ENCODE assay signal across 8 cellular contexts in the genomic region with DNA sequence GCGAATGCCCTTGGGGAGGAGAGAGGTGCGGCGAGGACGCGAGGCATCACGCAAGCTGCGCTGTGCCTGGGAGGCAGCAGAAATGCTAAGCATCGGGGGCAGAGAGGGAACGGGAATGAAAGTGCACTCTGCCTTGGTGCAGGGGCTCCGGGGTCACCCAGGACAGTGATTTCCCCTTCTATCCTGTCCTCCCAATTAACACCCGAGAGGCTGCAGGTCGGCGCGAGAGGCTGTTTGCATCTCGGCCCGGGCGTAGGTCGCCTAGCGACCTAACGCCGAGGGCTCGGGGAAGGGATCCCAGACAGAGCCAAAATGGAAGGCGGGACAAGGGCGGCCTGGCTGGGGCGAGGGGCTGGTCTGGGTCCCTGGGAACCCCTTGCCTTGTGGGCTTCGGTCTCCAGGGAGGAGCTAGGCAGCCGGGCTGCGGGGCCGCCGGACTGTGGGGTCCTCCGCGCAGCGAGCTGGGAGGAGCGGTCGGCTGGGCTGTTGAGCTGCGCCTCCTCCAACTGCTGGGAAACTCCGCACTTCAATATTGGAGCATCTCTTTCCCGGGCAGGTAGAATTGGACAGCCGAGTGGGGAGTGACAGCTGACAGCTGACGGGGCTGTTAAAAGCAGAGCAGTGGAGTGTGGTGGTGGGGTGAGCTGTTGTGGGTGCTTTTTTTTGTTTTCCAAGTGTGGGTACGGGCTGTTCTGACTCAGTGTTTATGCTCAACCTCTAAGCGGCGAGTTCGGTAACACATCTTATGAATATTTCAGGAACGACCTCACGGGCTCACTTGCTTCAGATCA. TPM values are rescaled to one million over a fixed set of nuclear protein-coding genes. Genes with fewer than 3 reads are reported as not detected.
A peak's percentile ranks its signal among the peaks of the same experiment; 100 is the strongest.
DNase-seq lines count a peak whose midpoint lies in the region; ATAC-seq and TF ChIP-seq lines count a peak whose summit lies in the region.

No MANE protein-coding gene starts in this region.

- H3K27me3 ChIP-seq in esophagus squamous epithelium (peaks cover 9 to 87% (median 12%) of the 10 kb centered on the region in 4 donors), neuron (ENCODE audit: insufficient read depth, low read length) (peaks cover 16% of the 10 kb centered on the region)

- H3K4me1 Mint-ChIP-seq in activated CD4-positive, alpha-beta memory T cell treated with anti-CD3 and anti-CD28 coated beads for 36 hours (ENCODE audit: low read depth): peaks cover 26% of the 10 kb centered on the region

- no peak overlapping the region for H3K27ac ChIP-seq in esophagus squamous epithelium

- H3K4me3 ChIP-seq in esophagus squamous epithelium (peak overlapping the region; percentile 42 to 75 (median 54)), neuron (ENCODE audit: low read length) (peak overlapping the region; percentile 76)

- CTCF ChIA-PET in activated CD4-positive, alpha-beta memory T cell treated with anti-CD3 and anti-CD28 coated beads for 36 hours (lab: Charles Lee): interaction anchor here (0.6 to 3.1 kb wide), 8 partner anchors 15 to 208 kb away, joined by 3 to 11 read pairs (median 3); no protein-coding TSS in a partner anchor

- H3K9me3 ChIP-seq in esophagus squamous epithelium: no peaks in the 10 kb centered on the region
- H3K9me3 ChIP-seq in neuron (ENCODE audit: low read length): no peaks in the 10 kb centered on the region

- POLR2A ChIA-PET in activated CD4-positive, alpha-beta memory T cell treated with anti-CD3 and anti-CD28 coated beads for 36 hours (lab: Charles Lee): interaction anchor here (1.0 kb wide), 1 partner anchor 29 kb away, joined by 4 read pairs; no protein-coding TSS in a partner anchor

- H3K9me3 Mint-ChIP-seq in activated CD4-positive, alpha-beta memory T cell treated with anti-CD3 and anti-CD28 coated beads for 36 hours: no peaks in the 10 kb centered on the region

- H3K4me3 Mint-ChIP-seq in activated CD4-positive, alpha-beta memory T cell treated with anti-CD3 and anti-CD28 coated beads for 36 hours: peak overlapping the region; percentile 76

- 4 to 11% methylated on average over 9 to 21 of the region's 46 CpGs for WGBS in esophagus squamous epithelium, 2 donors

- H2AFZ ChIP-seq in neuron (ENCODE audit: low read depth, low read length): peak overlapping the region; percentile 79

- peak; percentile 4 for DNase-seq in activated gamma-delta T cell treated with Interleukin-2 at 50 U/mL for 16 hours
- no peak for DNase-seq in activated gamma-delta T cell (lab: John Stamatoyannopoulos, UW)
- peak; percentile 66 for DNase-seq in activated CD4-positive, alpha-beta memory T cell treated with anti-CD3 and anti-CD28 coated beads for 36 hours
- no peak for DNase-seq in esophagus squamous epithelium (lab: John Stamatoyannopoulos, UW)
- no peak for DNase-seq in NCI-H2227 treated with DMSO at 0.1 percent for 48 hours (lab: John Stamatoyannopoulos, UW)
- no peak for DNase-seq in NCI-H2196 treated with DMSO at 0.1 percent for 48 hours (lab: John Stamatoyannopoulos, UW; ENCODE audit: unreplicated experiment)

- peaks cover 17 to 31% (median 18%) of the 10 kb centered on the region in 3 donors for H3K4me1 ChIP-seq in esophagus squamous epithelium
- peaks cover 37% of the 10 kb centered on the region for H3K4me1 ChIP-seq in neuron (ENCODE audit: insufficient read depth, low read length)

- no peak overlapping the region for H3K27ac Mint-ChIP-seq in activated CD4-positive, alpha-beta memory T cell treated with anti-CD3 and anti-CD28 coated beads for 36 hours

- intact Hi-C loops in activated CD4-positive, alpha-beta memory T cell treated with anti-CD3 and anti-CD28 coated beads for 36 hours (cut with micrococcal nuclease): loop anchor here (1.0 kb wide), 3 partner anchors 26 to 194 kb away; partner anchors contain the start of gene ALKBH8
- intact Hi-C loops in esophagus squamous epithelium (cut with DNase I): no loop called here

- H3K36me3 Mint-ChIP-seq in activated CD4-positive, alpha-beta memory T cell treated with anti-CD3 and anti-CD28 coated beads for 36 hours: no peaks in the 10 kb centered on the region

- no peak for TF ChIP-seq POLR2A in esophagus squamous epithelium (IDR thresholded peaks at IDR 0.05)

- ATAC-seq in HG03342 (IDR thresholded peaks at IDR 0.05; ENCODE audit: unreplicated experiment): peak; percentile 41

- TF ChIP-seq CTCF in esophagus squamous epithelium (IDR thresholded peaks at IDR 0.05): no peak

- H3K36me3 ChIP-seq in esophagus squamous epithelium (no peaks in the 10 kb centered on the region), neuron (ENCODE audit: insufficient read depth, low read length) (no peaks in the 10 kb centered on the region)

- peaks cover 75% of the 10 kb centered on the region for H3K27me3 Mint-ChIP-seq in activated CD4-positive, alpha-beta memory T cell treated with anti-CD3 and anti-CD28 coated beads for 36 hours

RNA-seq across cellular contexts. Expression of gene ELMOD1, which starts 0.7 kb away (rescaled TPM):
- under 1 TPM in 1 of 2 experiments, not detected in 1; 0.12 TPM for total RNA-seq in activated CD4-positive, alpha-beta memory T cell treated with anti-CD3 and anti-CD28 coated beads for 36 hours
- total RNA-seq in esophagus squamous epithelium: not detected

RNA-seq across cellular contexts. Expression of gene ALKBH8, which starts 26.1 kb away (rescaled TPM):
- total RNA-seq in activated CD4-positive, alpha-beta memory T cell treated with anti-CD3 and anti-CD28 coated beads for 36 hours: 10 to 100 TPM in 1 of 2 experiments, 1 to 10 TPM in 1; 9.3 to 11.2 TPM
- 1 to 10 TPM; 2.3 to 9.3 (median 6.9) TPM for total RNA-seq in esophagus squamous epithelium

Comparison
In these comparisons a context has a peak if more than half of its experiments do, and no peak if none do; other contexts are left out.
1. DNase-seq: peak in activated gamma-delta T cell treated with Interleukin-2 at 50 U/mL for 16 hours (single experiment) and activated CD4-positive, alpha-beta memory T cell treated with anti-CD3 and anti-CD28 coated beads for 36 hours (single experiment); none in activated gamma-delta T cell (single experiment), esophagus squamous epithelium (single experiment), NCI-H2227 treated with DMSO at 0.1 percent for 48 hours (single experiment) and NCI-H2196 treated with DMSO at 0.1 percent for 48 hours (single experiment).